1 cellular context compared by ENCODE assay signal in the genomic region with DNA sequence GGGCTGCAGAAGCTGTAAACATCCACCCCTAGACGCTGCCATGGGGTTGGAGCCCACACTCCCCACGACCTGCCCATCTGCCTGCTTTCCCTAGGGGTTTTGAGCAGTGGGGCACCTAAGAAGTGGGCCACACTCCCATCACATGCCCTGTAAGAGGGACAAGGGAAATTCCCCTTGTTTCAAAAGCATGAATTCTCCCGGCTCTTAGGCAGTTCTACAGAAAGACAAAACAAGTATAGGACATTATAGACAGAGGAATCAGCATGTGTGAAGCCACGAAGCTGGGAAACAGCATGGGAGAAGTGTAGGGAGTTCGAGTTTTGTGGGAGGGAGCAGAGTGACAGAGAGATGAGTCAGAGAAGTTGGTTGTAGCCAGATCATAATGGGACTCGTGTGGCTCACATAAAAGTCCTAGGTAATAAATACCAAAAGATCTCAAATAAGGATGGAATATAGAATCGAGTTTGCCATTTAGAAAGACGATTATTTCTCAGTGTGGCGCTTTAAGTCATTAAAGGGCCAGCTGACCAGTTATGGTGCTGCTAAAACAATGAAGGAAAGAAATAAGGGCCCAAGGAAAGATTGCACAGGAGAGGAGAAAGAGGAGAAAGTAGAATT.
TF ChIP-seq lines count a peak whose summit lies in the region.

No MANE protein-coding gene starts in this region.

TF ChIP-seq in K562, 482 proteins besides CTCF, POLR2A, EP300 and RAD21 (continued from another document):
- peak; percentile 28 for TF ChIP-seq NFIC (IDR thresholded peaks at IDR 0.05)
- peak; percentile 78 for TF ChIP-seq L3MBTL2 (IDR thresholded peaks at IDR 0.05)
- TF ChIP-seq, protein P1, sequence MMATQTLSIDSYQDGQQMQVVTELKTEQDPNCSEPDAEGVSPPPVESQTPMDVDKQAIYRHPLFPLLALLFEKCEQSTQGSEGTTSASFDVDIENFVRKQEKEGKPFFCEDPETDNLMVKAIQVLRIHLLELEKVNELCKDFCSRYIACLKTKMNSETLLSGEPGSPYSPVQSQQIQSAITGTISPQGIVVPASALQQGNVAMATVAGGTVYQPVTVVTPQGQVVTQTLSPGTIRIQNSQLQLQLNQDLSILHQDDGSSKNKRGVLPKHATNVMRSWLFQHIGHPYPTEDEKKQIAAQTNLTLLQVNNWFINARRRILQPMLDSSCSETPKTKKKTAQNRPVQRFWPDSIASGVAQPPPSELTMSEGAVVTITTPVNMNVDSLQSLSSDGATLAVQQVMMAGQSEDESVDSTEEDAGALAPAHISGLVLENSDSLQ (IDR thresholded peaks at IDR 0.05), result peak; percentile 77
- peak; percentile 54; the same call in 1 of the 2 replicates for TF ChIP-seq DMBX1 (CRISPR knock-in tag; IDR thresholded peaks at IDR 0.05; ENCODE audit: borderline replicate concordance)
- TF ChIP-seq NCOR1 (IDR thresholded peaks at IDR 0.05), result 0 out of 2 replicates have a peak, but pooled peaks have one; percentile 4
- TF ChIP-seq JUN (IDR thresholded peaks at IDR 0.05; ENCODE audit: borderline replicate concordance, low read depth, low read length), result peak; percentile 60; the same call in 1 of the 2 replicates
- TF ChIP-seq JUN (CRISPR knock-in tag; IDR thresholded peaks at IDR 0.05; ENCODE audit: borderline replicate concordance), result no peak
- TF ChIP-seq CXXC5 (CRISPR knock-in tag; IDR thresholded peaks at IDR 0.05), result peak; percentile 10; the same call in 1 of the 2 replicates
- peak; percentile 38 for TF ChIP-seq SMARCA4 (IDR thresholded peaks at IDR 0.05)
